Comparison of ENCODE assay signal across 1 cellular context in the genomic region with DNA sequence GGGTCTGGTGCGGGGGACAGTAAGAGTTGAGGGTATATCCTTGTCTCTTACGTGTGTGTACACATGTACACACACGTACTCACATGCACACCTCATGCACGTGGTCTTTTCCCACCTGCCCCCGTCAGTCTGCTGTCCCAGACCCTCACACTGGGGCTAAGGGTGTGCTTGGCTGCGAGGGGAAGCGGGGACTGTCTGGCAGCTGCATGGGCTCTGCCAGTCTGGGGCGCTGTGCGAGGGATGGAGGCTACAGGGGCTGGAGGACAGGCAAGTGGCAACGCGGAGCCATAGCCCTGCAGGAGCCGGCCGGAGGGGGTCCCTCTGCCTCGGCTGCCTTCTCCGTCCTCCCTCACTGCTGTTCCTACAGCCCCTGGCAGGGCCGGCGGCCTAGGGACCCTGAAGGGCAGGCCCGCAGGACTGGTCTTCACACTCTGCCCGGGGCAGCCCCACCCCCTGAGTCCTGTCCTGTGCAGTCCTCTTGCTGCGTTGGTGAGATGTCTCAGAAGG.
TF ChIP-seq lines count a peak whose summit lies in the region.

No MANE protein-coding gene starts in this region.

TF ChIP-seq in H1, 55 proteins besides CTCF, POLR2A, EP300 and RAD21:
- TF ChIP-seq CEBPB (IDR thresholded peaks at IDR 0.05; ENCODE audit: low read depth, low read length), result no peak
- no peak for TF ChIP-seq TEAD4 (IDR thresholded peaks at IDR 0.05; ENCODE audit: low read depth, low read length)
- no peak for TF ChIP-seq JUN (IDR thresholded peaks at IDR 0.05; ENCODE audit: low read depth, low read length)
- no peak for TF ChIP-seq POLR2AphosphoS5 (IDR thresholded peaks at IDR 0.05; ENCODE audit: low read depth, low read length)
- TF ChIP-seq RBBP5 (IDR thresholded peaks at IDR 0.05; ENCODE audit: borderline replicate concordance, low read depth, low read length), result no peak
- TF ChIP-seq CREB1 (IDR thresholded peaks at IDR 0.05), result no peak
- TF ChIP-seq CBX5 (IDR thresholded peaks at IDR 0.05; ENCODE audit: low read depth, low read length), result no peak
- TF ChIP-seq TCF12 (IDR thresholded peaks at IDR 0.05; ENCODE audit: low read depth, low read length), result no peak
- no peak for TF ChIP-seq TAF7 (optimal IDR thresholded peaks at IDR 0.05; ENCODE audit: borderline replicate concordance, low read depth, low read length)
- TF ChIP-seq, protein P1, sequence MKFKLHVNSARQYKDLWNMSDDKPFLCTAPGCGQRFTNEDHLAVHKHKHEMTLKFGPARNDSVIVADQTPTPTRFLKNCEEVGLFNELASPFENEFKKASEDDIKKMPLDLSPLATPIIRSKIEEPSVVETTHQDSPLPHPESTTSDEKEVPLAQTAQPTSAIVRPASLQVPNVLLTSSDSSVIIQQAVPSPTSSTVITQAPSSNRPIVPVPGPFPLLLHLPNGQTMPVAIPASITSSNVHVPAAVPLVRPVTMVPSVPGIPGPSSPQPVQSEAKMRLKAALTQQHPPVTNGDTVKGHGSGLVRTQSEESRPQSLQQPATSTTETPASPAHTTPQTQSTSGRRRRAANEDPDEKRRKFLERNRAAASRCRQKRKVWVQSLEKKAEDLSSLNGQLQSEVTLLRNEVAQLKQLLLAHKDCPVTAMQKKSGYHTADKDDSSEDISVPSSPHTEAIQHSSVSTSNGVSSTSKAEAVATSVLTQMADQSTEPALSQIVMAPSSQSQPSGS (IDR thresholded peaks at IDR 0.05; ENCODE audit: low read length), result no peak
- TF ChIP-seq FOSL1 (IDR thresholded peaks at IDR 0.05; ENCODE audit: insufficient read depth, low read depth, low read length), result no peak
- no peak for TF ChIP-seq MAFK (IDR thresholded peaks at IDR 0.05; ENCODE audit: low read depth, low read length)
- no peak for TF ChIP-seq KDM5A (IDR thresholded peaks at IDR 0.05; ENCODE audit: low read length)
- no peak for TF ChIP-seq SUZ12 (IDR thresholded peaks at IDR 0.05; ENCODE audit: low read length)
- TF ChIP-seq GABPA (IDR thresholded peaks at IDR 0.05; ENCODE audit: borderline replicate concordance, insufficient read depth, low read length), result no peak
- no peak for TF ChIP-seq CHD1 (IDR thresholded peaks at IDR 0.05; ENCODE audit: low read depth, low read length)
- no peak for TF ChIP-seq ASH2L (IDR thresholded peaks at IDR 0.05; ENCODE audit: low read length)
- no peak for TF ChIP-seq KDM4A (IDR thresholded peaks at IDR 0.05; ENCODE audit: low read depth, low read length, severe bottlenecking)
- no peak for TF ChIP-seq SAP30 (IDR thresholded peaks at IDR 0.05; ENCODE audit: insufficient read depth, insufficient replicate concordance, low read length)
- TF ChIP-seq SP2 (IDR thresholded peaks at IDR 0.05; ENCODE audit: low read length), result no peak
